Comparison of ENCODE assay signal across 8 cellular contexts in genomic region chr1:27872059-27872801, GRCh38. TPM values are rescaled to one million over a fixed set of nuclear protein-coding genes. Genes with fewer than 3 reads are reported as not detected.
A peak's percentile ranks its signal among the peaks of the same experiment; 100 is the strongest.
DNase-seq lines count a peak whose midpoint lies in the region; ATAC-seq and TF ChIP-seq lines count a peak whose summit lies in the region.

Gene THEMIS2 (plus strand): TSS chr1:27872544. CDS start chr1:27872572, 28 bp downstream.

- peak; percentile 80 for ATAC-seq in omental fat pad (ENCODE audit: low FRiP score)
- no peak for ATAC-seq in HG02623 (IDR thresholded peaks at IDR 0.05; ENCODE audit: unreplicated experiment)

- peak in 10 of 14 donors; percentile 15 to 76 (median 56) for DNase-seq in C1 segment of cervical spinal cord (lab: John Stamatoyannopoulos, UW)
- peak; percentile 59 for DNase-seq in SK-MEL-5 (ENCODE audit: low read depth, low spot score)
- DNase-seq in activated naive CD4-positive, alpha-beta T cell (lab: John Stamatoyannopoulos, UW), result peak; percentile 37 to 84 (median 62)
- no peak for DNase-seq in glomerular endothelial cell (ENCODE audit: extremely low read depth, low read depth, low spot score)
- peak; percentile 44 for DNase-seq in omental fat pad (ENCODE audit: low spot score)

- no peaks in the 10 kb centered on the region for H3K36me3 ChIP-seq in HEK293 (ENCODE audit: control insufficient read depth in 2 of 2, insufficient read depth in 1 of 2, low read length in 2 of 2)

- in situ Hi-C loops in SK-MEL-5 (cut with HindIII; ENCODE audit: low pct_unique_long_range_greater_than_20kb, low sequenced_read_pairs), result no loop called here

- H3K27ac ChIP-seq in HEK293 (ENCODE audit: extremely low read depth, low read depth, low read length) (no peak within 1 kb of the TSS), temporal lobe (ENCODE audit: low read depth, low read length) (peak within 1 kb of the TSS; percentile 25)

- TF ChIP-seq CTCF in HEK293 (tag by site-specific recombination; IDR thresholded peaks at IDR 0.05), result no peak
- no peak for TF ChIP-seq CTCF in omental fat pad (IDR thresholded peaks at IDR 0.05)

- CTCF ChIA-PET in HEK293 (lab: Yijun Ruan, JAX), result interaction anchor here (0.7 kb wide), 2 partner anchors 209 to 1836 kb away, joined by 3 to 5 read pairs; no protein-coding TSS in a partner anchor

- POLR2A ChIA-PET in HEK293 (lab: Yijun Ruan, JAX), result interaction anchor here (0.6 kb wide), 1 partner anchor 988 kb away, joined by 3 read pairs; no protein-coding TSS in a partner anchor

- no peaks in the 10 kb centered on the region for H3K9me3 ChIP-seq in HEK293 (ENCODE audit: control insufficient read depth, insufficient read depth, low read depth, low read length)

- peaks cover 3% of the 10 kb centered on the region; the same call in 1 of the 2 replicates for H3K4me1 ChIP-seq in HEK293 (ENCODE audit: control insufficient read depth, insufficient read depth, low read length)

- H3K4me3 ChIP-seq in HEK293 (ENCODE audit: low read depth, low read length), result peak within 1 kb of the TSS; percentile 23

TF ChIP-seq in HEK293, 187 proteins besides CTCF, POLR2A, EP300 and RAD21:
- no peak for TF ChIP-seq GFI1B (tag by site-specific recombination; IDR thresholded peaks at IDR 0.05)
- TF ChIP-seq ZNF513 (tag by site-specific recombination; IDR thresholded peaks at IDR 0.05), result peak; percentile 83
- 0 out of 2 replicates have a peak, but pooled peaks have one; percentile 19 for TF ChIP-seq PATZ1 (tag by site-specific recombination; IDR thresholded peaks at IDR 0.05)
- peak; percentile 84; the same call in 1 of the 2 replicates for TF ChIP-seq ZNF239 (tag by site-specific recombination; IDR thresholded peaks at IDR 0.05)
TF ChIP-seq in HEK293: peak in this region for 3.

RNA-seq across cellular contexts. Expression of gene THEMIS2, which starts in this region (rescaled TPM):
- total RNA-seq in SK-MEL-5 (2014; rRNA removed; shearing (Covaris generic)), result 63.5 and 66.1 TPM in 2 replicates
- polyA plus RNA-seq in SK-MEL-5 (2015; cell fraction: cytosol; rRNA removed), result 30.9 and 32.8 TPM in 2 replicates
- 28.7 and 32.2 TPM in 2 replicates for polyA plus RNA-seq in SK-MEL-5 (2015; cell fraction: nucleus; rRNA removed)
- 20.2 and 29.5 TPM in 2 replicates for total RNA-seq in glomerular endothelial cell
- total RNA-seq in omental fat pad, result 100 to 1,000 TPM in 1 of 4 donors, 10 to 100 TPM in 3; 50.2 to 103 (median 77.0) TPM
- total RNA-seq in temporal lobe, result 3.7 TPM
